Comparison of ENCODE assay signal across 8 cellular contexts in genomic region chr17:77246110-77247047, GRCh38.
DNase-seq lines count a peak whose midpoint lies in the region; ATAC-seq and TF ChIP-seq lines count a peak whose summit lies in the region.

No MANE protein-coding gene starts in this region.

- no peak for TF ChIP-seq POLR2A in GM18505 (IDR thresholded peaks at IDR 0.05; ENCODE audit: borderline replicate concordance, extremely low read depth, insufficient read depth, insufficient read length)

- peaks cover 4% of the 10 kb centered on the region for H3K27me3 Mint-ChIP-seq in nephron (ENCODE audit: low read depth)

- ATAC-seq in GM18505 (IDR thresholded peaks at IDR 0.05; ENCODE audit: unreplicated experiment) (peak; percentile 9), GM21737 (IDR thresholded peaks at IDR 0.05; ENCODE audit: unreplicated experiment) (no peak), HG03469 (IDR thresholded peaks at IDR 0.05; ENCODE audit: unreplicated experiment) (no peak)

- H3K27ac ChIP-seq in HL-60 (replicated peaks) (no peak overlapping the region), coronary artery (peak overlapping the region in 1 of 2 donors; percentile 67)

- peak overlapping the region in 2 of 3 experiments; percentile 38 to 49 for H3K27ac Mint-ChIP-seq in nephron

- no peaks in the 10 kb centered on the region for H3K4me1 Mint-ChIP-seq in nephron

- H3K36me3 Mint-ChIP-seq in nephron (ENCODE audit: low read depth): no peaks in the 10 kb centered on the region

- no peaks in the 10 kb centered on the region for H3K9me3 Mint-ChIP-seq in nephron

- H3K27me3 ChIP-seq in HL-60 (ENCODE audit: insufficient read depth, poor library complexity, severe bottlenecking): no peaks in the 10 kb centered on the region

- no peak for TF ChIP-seq CTCF in HL-60 (IDR thresholded peaks at IDR 0.05; ENCODE audit: insufficient read depth, low read length)
- TF ChIP-seq CTCF in coronary artery (IDR thresholded peaks at IDR 0.05): no peak
- no peak for TF ChIP-seq CTCF in nephron (IDR thresholded peaks at IDR 0.05; ENCODE audit: unreplicated experiment in 3 of 3)

- H3K4me3 ChIP-seq in HL-60 (replicated peaks; ENCODE audit: insufficient read depth, low read length) (peak overlapping the region; percentile 46), coronary artery (peak overlapping the region; percentile 78)

- DNase-seq in HL-60 (ENCODE audit: low read depth in 1 of 2, low spot score in 1 of 2): no peak
- DNase-seq in coronary artery (ENCODE audit: low spot score): no peak
- DNase-seq in hypothalamus (lab: John Stamatoyannopoulos, UW): no peak
- DNase-seq in NCI-H187 (lab: John Stamatoyannopoulos, UW): no peak

- H3K4me3 Mint-ChIP-seq in nephron: peak overlapping the region; percentile 39 to 71 (median 63)
